Comparison of ENCODE assay signal across 8 cellular contexts in genomic region chr11:27506200-27507182, GRCh38. TPM values are rescaled to one million over a fixed set of nuclear protein-coding genes. Genes with fewer than 3 reads are reported as not detected.
DNase-seq lines count a peak whose midpoint lies in the region; FAIRE-seq and TF ChIP-seq lines count a peak whose summit lies in the region.

A gene with protein sequence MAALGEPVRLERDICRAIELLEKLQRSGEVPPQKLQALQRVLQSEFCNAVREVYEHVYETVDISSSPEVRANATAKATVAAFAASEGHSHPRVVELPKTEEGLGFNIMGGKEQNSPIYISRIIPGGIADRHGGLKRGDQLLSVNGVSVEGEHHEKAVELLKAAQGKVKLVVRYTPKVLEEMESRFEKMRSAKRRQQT (minus strand): TSS chr11:27506769. CDS start chr11:27506752, 17 bp downstream.

- no peaks in the 10 kb centered on the region; the same call in 1 of the 2 replicates for H3K4me1 ChIP-seq in ES-I3 (ENCODE audit: insufficient read depth, low read length)
- peaks cover 46% of the 10 kb centered on the region for H3K4me1 ChIP-seq in Loucy (ENCODE audit: insufficient read depth, low read length, poor library complexity, severe bottlenecking)
- peaks cover 14% of the 10 kb centered on the region for H3K4me1 ChIP-seq in neural progenitor cell

- H3K27me3 ChIP-seq in Loucy (ENCODE audit: insufficient read depth, low read length, poor library complexity, severe bottlenecking) (no peaks in the 10 kb centered on the region), neural progenitor cell (no peaks in the 10 kb centered on the region)

- peak; percentile 27 for FAIRE-seq in H54 (lab: Jason Lieb, UNC)

- peak; percentile 41 for TF ChIP-seq CTCF in Loucy (conservative IDR thresholded peaks at IDR 0.05; ENCODE audit: low read length)
- TF ChIP-seq CTCF in foreskin fibroblast (IDR thresholded peaks at IDR 0.05; ENCODE audit: low read depth, low read length), result no peak
- peak; percentile 37 for TF ChIP-seq CTCF in neural progenitor cell (IDR thresholded peaks at IDR 0.05)

- peaks cover 21% of the 10 kb centered on the region for H4K20me1 ChIP-seq in Loucy (ENCODE audit: insufficient read depth, low read length, poor library complexity, severe bottlenecking)
- peaks cover 24% of the 10 kb centered on the region for H4K20me1 ChIP-seq in neural progenitor cell (ENCODE audit: low read depth)

- no peaks in the 10 kb centered on the region for H3K9me2 ChIP-seq in Loucy (replicated peaks; ENCODE audit: low read depth, low read length)

- DNase-seq in H54 (ENCODE audit: insufficient read length, low spot score) (peak; percentile 79), SHP77 (lab: John Stamatoyannopoulos, UW) (peak; percentile 82 to 84), foreskin fibroblast (peak; percentile 93 to 98), neural progenitor cell (ENCODE audit: low spot score) (peak; percentile 98), stromal cell of bone marrow (ENCODE audit: low read depth) (peak; percentile 93)
- DNase-seq in activated effector memory CD4-positive, alpha-beta T cell treated with anti-CD3 and anti-CD28 coated beads, Interleukin-2, amount 50 U/mL, for 16 hours, result peak; percentile 97

- no peaks in the 10 kb centered on the region for H3K9me3 Mint-ChIP-seq in neural progenitor cell

- TF ChIP-seq POLR2A in H54 (IDR thresholded peaks at IDR 0.05; ENCODE audit: low read depth, low read length), result peak; percentile 94

- H3K27me3 Mint-ChIP-seq in neural progenitor cell (ENCODE audit: insufficient read depth, low read depth), result peaks cover 2% of the 10 kb centered on the region

- H3K79me2 ChIP-seq in Loucy (ENCODE audit: insufficient read depth, low read length) (peaks cover 53% of the 10 kb centered on the region), neural progenitor cell (ENCODE audit: low read depth) (peaks cover 61% of the 10 kb centered on the region)

- H3F3A ChIP-seq in Loucy (ENCODE audit: low read depth) (0 out of 2 replicates have a peak, but pooled peaks cover 2% of the 10 kb centered on the region), neural progenitor cell (ENCODE audit: low read depth) (peaks cover 6% of the 10 kb centered on the region)

- H3K9me3 ChIP-seq in ES-I3 (ENCODE audit: control insufficient read depth, insufficient read depth, low read length) (no peaks in the 10 kb centered on the region), Loucy (ENCODE audit: insufficient read depth, low read depth, low read length) (no peaks in the 10 kb centered on the region), neural progenitor cell (ENCODE audit: low read depth) (no peaks in the 10 kb centered on the region)

- peak within 1 kb of the TSS; percentile 95 for H3K9ac ChIP-seq in ES-I3 (ENCODE audit: low read depth, low read length)
- H3K9ac ChIP-seq in Loucy (ENCODE audit: low read depth, low read length, poor library complexity, severe bottlenecking), result peak within 1 kb of the TSS; percentile 91
- H3K9ac ChIP-seq in neural progenitor cell, result peak within 1 kb of the TSS; percentile 91

- H3K4me3 ChIP-seq in Loucy (ENCODE audit: low read length, poor library complexity, severe bottlenecking) (peak within 1 kb of the TSS; percentile 84), foreskin fibroblast (ENCODE audit: low read depth in 1 of 2, low read length in 2 of 2) (peak within 1 kb of the TSS; percentile 63 to 80), neural progenitor cell (peak within 1 kb of the TSS; percentile 85)

- H3K4me2 ChIP-seq in Loucy (ENCODE audit: low read depth, low read length, poor library complexity, severe bottlenecking) (peak within 1 kb of the TSS; percentile 97), neural progenitor cell (peak within 1 kb of the TSS; percentile 90)

- H3K27ac Mint-ChIP-seq in neural progenitor cell, result peak within 1 kb of the TSS; percentile 99

- peaks cover 24% of the 10 kb centered on the region for H3K4me1 Mint-ChIP-seq in neural progenitor cell

- H2AFZ ChIP-seq in Loucy (ENCODE audit: low read length) (peak within 1 kb of the TSS; percentile 95), neural progenitor cell (replicated peaks) (peak within 1 kb of the TSS; percentile 80)

- H3K36me3 ChIP-seq in ES-I3 (ENCODE audit: insufficient read depth, low read length) (no peaks in the 10 kb centered on the region), Loucy (ENCODE audit: insufficient read depth, low read length) (no peaks in the 10 kb centered on the region), neural progenitor cell (peaks cover 3% of the 10 kb centered on the region)

- peaks cover 3% of the 10 kb centered on the region for H3K36me3 Mint-ChIP-seq in neural progenitor cell

- peak within 1 kb of the TSS; percentile 100 for H3K4me3 Mint-ChIP-seq in neural progenitor cell

- H3K27ac ChIP-seq in neural progenitor cell, result peak within 1 kb of the TSS; percentile 89

RNA-seq across cellular contexts. Expression of the gene that starts here (rescaled TPM):
- 44.5 and 82.1 TPM in 2 replicates for total RNA-seq in neural progenitor cell (ENCODE audit: low replicate concordance)

Comparison
In these comparisons a context has a peak if more than half of its experiments do, and no peak if none do; other contexts are left out.
1. Peak in every context shown above with its lines: DNase-seq, H3K4me3 ChIP-seq and H3K27ac ChIP-seq.